1 cellular context compared by ENCODE assay signal in genomic region chr1:234401658-234402057, GRCh38.
TF ChIP-seq lines count a peak whose summit lies in the region.

No MANE protein-coding gene starts in this region.

TF ChIP-seq in GM12878, 131 proteins besides CTCF, POLR2A, EP300 and RAD21 (continued from another document):
- TF ChIP-seq ZBTB4 (CRISPR knock-in tag; IDR thresholded peaks at IDR 0.05): no peak
- no peak for TF ChIP-seq ZNF274 (IDR thresholded peaks at IDR 0.05; ENCODE audit: insufficient read depth, insufficient read length)
